9 cellular contexts compared by ENCODE assay signal in the genomic region with DNA sequence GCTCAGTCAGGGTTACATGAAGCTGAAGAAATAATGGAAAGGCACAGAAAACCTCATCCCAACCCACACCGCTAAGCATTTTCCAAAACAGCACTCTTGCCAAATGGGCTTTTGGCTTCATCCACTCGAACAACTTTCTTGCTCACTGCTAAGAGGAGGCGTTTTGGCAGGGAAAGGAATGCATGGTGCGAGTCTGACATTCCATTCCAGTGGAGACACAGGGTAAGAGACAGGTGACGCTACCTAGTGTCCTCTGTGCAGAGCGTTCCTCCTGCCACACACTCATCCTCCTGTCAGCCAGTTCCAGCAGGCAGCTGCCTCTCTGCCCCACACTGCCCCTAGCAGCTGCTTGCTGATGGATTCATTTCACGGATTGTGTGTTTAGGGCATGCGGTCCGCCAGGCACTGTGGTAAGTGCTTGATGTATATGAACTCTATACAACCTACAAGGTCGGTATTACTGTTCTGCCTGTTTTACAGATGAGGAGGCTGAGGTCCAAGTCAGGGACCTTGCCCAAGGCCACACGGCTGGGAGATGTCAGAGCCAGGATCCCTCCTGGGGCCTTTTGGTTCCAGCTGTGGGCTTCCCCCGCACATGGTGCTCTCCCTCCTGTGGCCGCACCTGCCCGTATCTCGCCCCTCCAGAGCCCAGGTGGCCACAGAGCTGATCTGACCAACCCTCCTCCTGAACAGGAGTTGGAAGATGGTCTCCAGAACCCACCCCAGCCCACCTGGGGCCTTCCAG. TPM values are rescaled to one million over a fixed set of nuclear protein-coding genes. Genes with fewer than 3 reads are reported as not detected.
DNase-seq lines count a peak whose midpoint lies in the region; TF ChIP-seq lines count a peak whose summit lies in the region.
"Had no signal": no experiment of that assay in that cellular context is flagged by ENCODE, and none has a peak within 500 bp of the region (broad histone marks: within the 10 kb centered on the region; RNA-seq: fewer than 3 reads in every experiment).

No MANE protein-coding gene starts in this region.

- no peaks in the 10 kb centered on the region for H3K9me3 ChIP-seq in stomach

- H3K4me3 ChIP-seq in fibroblast of mammary gland (ENCODE audit: control insufficient read depth, low read depth, low read length) (no peak overlapping the region), stomach (no peak overlapping the region)

- intact Hi-C loops in stomach (cut with DNase I; ENCODE audit: low total_unique reads), result no loop called here

- no peaks in the 10 kb centered on the region for H3K36me3 ChIP-seq in stomach

- TF ChIP-seq EP300 in stomach (IDR thresholded peaks at IDR 0.05), result no peak

- H3K27ac ChIP-seq in stomach, result no peak overlapping the region

- H3K27me3 ChIP-seq in stomach, result peaks cover 0 to 10% (median 0%) of the 10 kb centered on the region in 3 donors

- WGBS in stomach, 5 donors, result 63 to 75% (median 69%) methylated on average over 14 to 15 of the region's 15 CpGs

- TF ChIP-seq POLR2A in stomach (IDR thresholded peaks at IDR 0.05), result no peak

- peaks cover 0 to 11% (median 4%) of the 10 kb centered on the region in 4 donors for H3K4me1 ChIP-seq in stomach

- TF ChIP-seq CTCF in fibroblast of mammary gland (conservative IDR thresholded peaks at IDR 0.05; ENCODE audit: control insufficient read depth, insufficient read depth, low read depth, low read length) (no peak), stomach (IDR thresholded peaks at IDR 0.05) (no peak)

- DNase-seq in G401 (ENCODE audit: low spot score) (peak; percentile 14), NCI-H510A treated with DMSO at 0.1 percent for 48 hours (lab: John Stamatoyannopoulos, UW) (peak; percentile 69), fibroblast of mammary gland (ENCODE audit: low read depth) (peak; percentile 44), pons (ENCODE audit: low spot score) (peak; percentile 77), T-helper 9 cell (no peak), hepatic stellate cell (ENCODE audit: low spot score) (no peak), stomach (no peak)
- no peak for DNase-seq in stimulated activated CD4-positive, alpha-beta T cell treated with anti-CD3 and anti-CD28 coated beads, Interleukin-4, amount 100 ng/mL, for 24 hours
- DNase-seq: NCI-H2171 had no signal

- in situ Hi-C loops in G401 (cut with HindIII; ENCODE audit: low sequenced_read_pairs), result no loop called here

RNA-seq across cellular contexts. Expression of gene BACE2, which starts 25.7 kb away (rescaled TPM):
- not detected in 2 replicates for total RNA-seq in G401 (2014; rRNA removed; shearing (Covaris generic))
- 100 to 1,000 TPM in 2 of 5 donors, 10 to 100 TPM in 2, 1 to 10 TPM in 1; 7.6 to 244 (median 83.0) TPM for total RNA-seq in stomach
- 10 to 100 TPM; 18.5 to 56.2 (median 36.2) TPM for polyA plus RNA-seq in stomach

Comparison
In these comparisons a context has a peak if more than half of its experiments do, and no peak if none do; other contexts are left out.
1. DNase-seq: peak in G401 (single experiment), NCI-H510A treated with DMSO at 0.1 percent for 48 hours (single experiment), fibroblast of mammary gland (single experiment) and pons (single experiment); none in T-helper 9 cell (single experiment), hepatic stellate cell (single experiment), stomach (single experiment) and stimulated activated CD4-positive, alpha-beta T cell treated with anti-CD3 and anti-CD28 coated beads, Interleukin-4, amount 100 ng/mL, for 24 hours (single experiment).